8 cellular contexts compared by ENCODE assay signal in genomic region chr17:60034483-60034882, GRCh38. TPM values are rescaled to one million over a fixed set of nuclear protein-coding genes. Genes with fewer than 3 reads are reported as not detected.
A peak's percentile ranks its signal among the peaks of the same experiment; 100 is the strongest.
DNase-seq lines count a peak whose midpoint lies in the region; ATAC-seq, FAIRE-seq and TF ChIP-seq lines count a peak whose summit lies in the region.
"Not testable (repeated sequence)": the region's sequence is repeated elsewhere in the genome, so short reads cannot be mapped to it uniquely, and the experiment has no call there.

No MANE protein-coding gene starts in this region.

- H3K9me3 Mint-ChIP-seq in activated B cell treated with CpG ODN at 0.5 μM for 24 hours; naive thymus-derived CD4-positive, alpha-beta T cell: not testable (repeated sequence)

- H3K27me3 ChIP-seq in H1 (replicated peaks in 1 of 4; ENCODE audit: control insufficient read depth in 3 of 4, extremely low read depth in 1 of 4, insufficient read depth in 3 of 4, low read length in 3 of 4); keratinocyte (ENCODE audit: control insufficient read depth, extremely low read depth, insufficient read depth, low read length); naive thymus-derived CD4-positive, alpha-beta T cell (ENCODE audit: control insufficient read depth in 2 of 2, insufficient read depth in 2 of 2, low read length in 2 of 2); gastrocnemius medialis: not testable (repeated sequence)

- not testable (repeated sequence) for H3K56ac ChIP-seq in H1 (replicated peaks; ENCODE audit: insufficient read length, low read depth, low read length)

- H2BK15ac ChIP-seq in H1 (ENCODE audit: low read length): not testable (repeated sequence)

- H3K27ac ChIP-seq in C4-2B; H1 (ENCODE audit: low read depth, low read length); keratinocyte (ENCODE audit: control insufficient read depth, insufficient read depth, low read length); naive thymus-derived CD4-positive, alpha-beta T cell (ENCODE audit: low read depth, low read length); gastrocnemius medialis: not testable (repeated sequence)

- H3K4me1 ChIP-seq in H1 (replicated peaks in 1 of 4; ENCODE audit: control insufficient read depth in 3 of 4, insufficient read depth in 4 of 4, low read length in 3 of 4); keratinocyte (ENCODE audit: control insufficient read depth, extremely low read depth, insufficient read depth, low read length); naive thymus-derived CD4-positive, alpha-beta T cell (ENCODE audit: control insufficient read depth in 2 of 2, insufficient read depth in 2 of 2, low read length in 2 of 2); gastrocnemius medialis: not testable (repeated sequence)

- H4K8ac ChIP-seq in H1 (ENCODE audit: extremely low read depth, insufficient read depth, low read length): not testable (repeated sequence)

- not testable (repeated sequence) for TF ChIP-seq POLR2A in H1 (IDR thresholded peaks at IDR 0.05; ENCODE audit: control extremely low read depth in 1 of 2, low read depth in 2 of 2, low read length in 2 of 2); gastrocnemius medialis (IDR thresholded peaks at IDR 0.05)

- H2BK120ac ChIP-seq in H1 (replicated peaks; ENCODE audit: low read depth, low read length): not testable (repeated sequence)

- not testable (repeated sequence) for H3K9me3 ChIP-seq in H1 (ENCODE audit: insufficient read depth in 2 of 2, low read depth in 1 of 2, low read length in 1 of 2); keratinocyte (ENCODE audit: control insufficient read depth, low read depth, low read length); naive thymus-derived CD4-positive, alpha-beta T cell (ENCODE audit: control insufficient read depth in 2 of 3, low read length in 3 of 3); gastrocnemius medialis

- DNase-seq in GM19239 (ENCODE audit: insufficient read length, low spot score); activated B cell treated with CpG ODN at 0.5 μM for 24 hours; H1 (ENCODE audit: low read depth in 1 of 2, low spot score in 2 of 2); keratinocyte (ENCODE audit: low read depth, low spot score); gastrocnemius medialis: not testable (repeated sequence)
- DNase-seq in OCI-M1 (lab: John Stamatoyannopoulos, UW): peak; percentile 31
- peak in 4 of 9 donors; percentile 3 to 20 (median 8) for DNase-seq in naive thymus-derived CD4-positive, alpha-beta T cell

- H3K4me2 ChIP-seq in H1 (ENCODE audit: insufficient read depth in 1 of 2, low read depth in 2 of 2, low read length in 2 of 2); keratinocyte (ENCODE audit: control insufficient read depth, extremely low read depth, insufficient read depth, low read depth, low read length): not testable (repeated sequence)

- dilution Hi-C loops in keratinocyte (cut with MboI; ENCODE audit: extremely low pct_ligation_motif_present, low sequenced_read_pairs): not testable (repeated sequence)

- not testable (repeated sequence) for H3K23me2 ChIP-seq in H1 (ENCODE audit: low read depth, low read length)

- H3K9me1 ChIP-seq in keratinocyte (ENCODE audit: control insufficient read depth, extremely low read depth, insufficient read depth, low read length): not testable (repeated sequence)

- H3K18ac ChIP-seq in H1 (ENCODE audit: extremely low read depth, low read length): not testable (repeated sequence)

- TF ChIP-seq CTCF in C4-2B (conservative IDR thresholded peaks at IDR 0.05) (peak; percentile 21), gastrocnemius medialis (IDR thresholded peaks at IDR 0.05 in 4 of 5, conservative IDR thresholded peaks at IDR 0.05 in 1 of 5) (peak in 2 of 5 experiments; percentile 8 to 28)
- TF ChIP-seq CTCF in activated B cell treated with CpG ODN at 0.5 μM for 24 hours (IDR thresholded peaks at IDR 0.05); H1 (IDR thresholded peaks at IDR 0.05; ENCODE audit: control extremely low read depth in 1 of 3, insufficient read depth in 1 of 3, low read depth in 1 of 3, low read length in 3 of 3); keratinocyte (optimal IDR thresholded peaks at IDR 0.05 in 1 of 3, IDR thresholded peaks at IDR 0.05 in 1 of 3, conservative IDR thresholded peaks at IDR 0.05 in 1 of 3; ENCODE audit: extremely low read depth in 1 of 3, insufficient read depth in 2 of 3, low read length in 3 of 3): not testable (repeated sequence)

- H4K5ac ChIP-seq in H1 (ENCODE audit: insufficient read length, low read depth, low read length): not testable (repeated sequence)

- not testable (repeated sequence) for H3K79me2 ChIP-seq in H1 (ENCODE audit: control insufficient read depth in 1 of 2, insufficient read depth in 2 of 2, low read length in 2 of 2); keratinocyte (ENCODE audit: control insufficient read depth, insufficient read depth, low read length)

- not testable (repeated sequence) for H3K4me3 ChIP-seq in H1 (ENCODE audit: extremely low read depth in 1 of 4, insufficient read depth in 2 of 4, low read depth in 3 of 4, low read length in 4 of 4); keratinocyte (ENCODE audit: control insufficient read depth in 2 of 3, extremely low read depth in 1 of 3, insufficient read depth in 2 of 3, low read depth in 1 of 3, low read length in 3 of 3); naive thymus-derived CD4-positive, alpha-beta T cell (ENCODE audit: low read length); gastrocnemius medialis

- H4K20me1 ChIP-seq in H1 (replicated peaks in 1 of 2; ENCODE audit: control insufficient read depth in 1 of 2, insufficient read depth in 2 of 2, low read length in 2 of 2); keratinocyte (ENCODE audit: control insufficient read depth, extremely low read depth, insufficient read depth, low read length): not testable (repeated sequence)

- TF ChIP-seq EP300 in H1 (IDR thresholded peaks at IDR 0.05; ENCODE audit: borderline replicate concordance in 1 of 2, low read depth in 2 of 2, low read length in 2 of 2): not testable (repeated sequence)

- not testable (repeated sequence) for H3K9ac ChIP-seq in H1 (replicated peaks in 1 of 4; ENCODE audit: extremely low read depth in 1 of 4, low read depth in 3 of 4, low read length in 3 of 4); keratinocyte (ENCODE audit: control insufficient read depth, extremely low read depth, insufficient read depth, low read length)

- CTCF ChIA-PET in activated B cell treated with CpG ODN at 0.5 μM for 24 hours (lab: Charles Lee); naive thymus-derived CD4-positive, alpha-beta T cell (lab: Charles Lee): not testable (repeated sequence)
- CTCF ChIA-PET in H1 (lab: Charles Lee; ENCODE audit: partially characterized antibody): interaction anchor here (0.6 kb wide), 1 partner anchor 929 kb away, joined by 3 read pairs; no protein-coding TSS in a partner anchor

- not testable (repeated sequence) for H2BK20ac ChIP-seq in H1 (ENCODE audit: low read length)

- H3K36me3 Mint-ChIP-seq in activated B cell treated with CpG ODN at 0.5 μM for 24 hours (ENCODE audit: low read depth); naive thymus-derived CD4-positive, alpha-beta T cell: not testable (repeated sequence)

- not testable (repeated sequence) for TF ChIP-seq RAD21 in H1 (IDR thresholded peaks at IDR 0.05 in 1 of 2, conservative IDR thresholded peaks at IDR 0.05 in 1 of 2; ENCODE audit: low read depth in 2 of 2, low read length in 2 of 2)

- H3K79me1 ChIP-seq in H1 (ENCODE audit: low read depth, low read length): not testable (repeated sequence)

- not testable (repeated sequence) for H4K91ac ChIP-seq in H1 (replicated peaks; ENCODE audit: insufficient read length, low read length)

- H3K4me3 Mint-ChIP-seq in activated B cell treated with CpG ODN at 0.5 μM for 24 hours; naive thymus-derived CD4-positive, alpha-beta T cell: not testable (repeated sequence)

- ATAC-seq in activated B cell treated with CpG ODN at 0.5 μM for 24 hours (ENCODE audit: low read depth) (peak; percentile 48), gastrocnemius medialis (peak; percentile 42 to 59)
- ATAC-seq in naive thymus-derived CD4-positive, alpha-beta T cell: peak; percentile 61

- not testable (repeated sequence) for H3K27ac Mint-ChIP-seq in activated B cell treated with CpG ODN at 0.5 μM for 24 hours; naive thymus-derived CD4-positive, alpha-beta T cell

- not testable (repeated sequence) for H3K4ac ChIP-seq in H1 (replicated peaks; ENCODE audit: insufficient read length, low read depth, low read length)

- H2BK5ac ChIP-seq in H1 (ENCODE audit: low read depth, low read length): not testable (repeated sequence)

- H3K14ac ChIP-seq in H1 (ENCODE audit: insufficient read length): not testable (repeated sequence)

- peaks cover 11% of the 10 kb centered on the region for H3K27me3 Mint-ChIP-seq in activated B cell treated with CpG ODN at 0.5 μM for 24 hours
- H3K27me3 Mint-ChIP-seq in naive thymus-derived CD4-positive, alpha-beta T cell: peaks cover 16 to 24% (median 19%) of the 10 kb centered on the region in 5 donors

- peak; percentile 99 for FAIRE-seq in GM19239 (lab: Jason Lieb, UNC)
- FAIRE-seq in H1 (lab: Jason Lieb, UNC): peak; percentile 98
- peak; percentile 99 for FAIRE-seq in keratinocyte (lab: Jason Lieb, UNC)

- H3K36me3 ChIP-seq in H1 (ENCODE audit: control insufficient read depth in 2 of 4, insufficient read depth in 4 of 4, low read length in 3 of 4); keratinocyte (ENCODE audit: control insufficient read depth in 2 of 2, extremely low read depth in 1 of 2, insufficient read depth in 2 of 2, low read length in 2 of 2); naive thymus-derived CD4-positive, alpha-beta T cell (ENCODE audit: control insufficient read depth in 2 of 3, insufficient read depth in 3 of 3, low read length in 3 of 3); gastrocnemius medialis: not testable (repeated sequence)

- H2AFZ ChIP-seq in H1 (ENCODE audit: low read length); keratinocyte (ENCODE audit: control insufficient read depth, low read length): not testable (repeated sequence)

- 0% methylated on average over 2 of the region's 4 CpGs; no CpG with 5 or more reads in 1 of the 2 experiments for WGBS in H1 (ENCODE audit: extremely low coverage in 1 of 2, insufficient coverage in 1 of 2, insufficient read length in 1 of 2, insufficient replicate concordance in 2 of 2, low coverage in 1 of 2, low lambda C conversion rate in 2 of 2, missing lambda C conversion rate in 1 of 2), 2 experiments

- in situ Hi-C loops in gastrocnemius medialis (cut with MboI; ENCODE audit: low sequenced_read_pairs in 4 of 4): loop anchor here in 2 of 4 donors (10.0 to 25.0 kb wide), 2 partner anchors 120 to 122 kb away; no protein-coding TSS in a partner anchor

- POLR2A ChIA-PET in activated B cell treated with CpG ODN at 0.5 μM for 24 hours (lab: Charles Lee); H1 (lab: Charles Lee; ENCODE audit: partially characterized antibody); naive thymus-derived CD4-positive, alpha-beta T cell (lab: Charles Lee): not testable (repeated sequence)

- not testable (repeated sequence) for H2AK5ac ChIP-seq in H1 (ENCODE audit: low read depth, low read length)

- not testable (repeated sequence) for H2BK12ac ChIP-seq in H1 (ENCODE audit: low read depth, low read length)

- intact Hi-C loops in activated B cell treated with CpG ODN at 0.5 μM for 24 hours (cut with micrococcal nuclease): not testable (repeated sequence)
- intact Hi-C loops in naive thymus-derived CD4-positive, alpha-beta T cell (cut with micrococcal nuclease): loop anchor here (10.0 kb wide), 1 partner anchor 510 kb away; no protein-coding TSS in a partner anchor
- intact Hi-C loops in gastrocnemius medialis (cut with DNase I; ENCODE audit: low total_unique reads): loop anchor here (10.0 kb wide), 1 partner anchor 120 kb away; no protein-coding TSS in a partner anchor

- H3K23ac ChIP-seq in H1 (ENCODE audit: insufficient read length): not testable (repeated sequence)

- H3K4me1 Mint-ChIP-seq in activated B cell treated with CpG ODN at 0.5 μM for 24 hours; naive thymus-derived CD4-positive, alpha-beta T cell: not testable (repeated sequence)

RNA-seq across cellular contexts. Expression of gene HEATR6, which starts 44.2 kb away (rescaled TPM):
- total RNA-seq in activated B cell treated with CpG ODN at 0.5 μM for 24 hours (18.2 and 22.3 TPM in 2 replicates), gastrocnemius medialis (10 to 100 TPM in 3 of 4 donors, 1 to 10 TPM in 1; 7.0 to 17.9 (median 10.5) TPM)
- total RNA-seq in H1 (2021; fragmentation: NEBNext Ultra II Directional; extraction: Animal tissue kit (Norgen Biotek cat#: 25700)): 19.1 and 20.9 TPM in 2 replicates
- polyA plus RNA-seq in H1 (2011; rRNA removed) (19.1 and 24.0 TPM in 2 replicates), keratinocyte (11.7 to 16.1 TPM (median 11.8 TPM) in 3 replicates)
- polyA plus RNA-seq in H1 (2011; cell fraction: cytosol; rRNA removed): 16.1 TPM
- polyA plus RNA-seq in H1 (2011; cell fraction: nucleus; rRNA removed): 26.2 TPM
- polyA plus RNA-seq in H1 (2012, experiment 1 of 2): 13.3 to 18.7 TPM (median 15.0 TPM) in 4 replicates
- 2.4 TPM for polyA plus RNA-seq in H1 (2012, experiment 2 of 2)
- polyA plus RNA-seq in H1 (2013, experiment 1 of 2): 11.3 TPM
- polyA plus RNA-seq in H1 (2013, experiment 2 of 2): 9.8 TPM
- polyA minus RNA-seq in H1 (2011; rRNA and poly(A)+ RNA removed): 42.6 and 49.4 TPM in 2 replicates
- polyA minus RNA-seq in H1 (2011; cell fraction: cytosol; rRNA and poly(A)+ RNA removed): 18.9 TPM
- polyA minus RNA-seq in H1 (2011; cell fraction: nucleus; rRNA and poly(A)+ RNA removed): 41.2 TPM
- 5.8 TPM for polyA plus RNA-seq in keratinocyte (2011; ENCODE audit: low read depth)
- 8.0 and 9.8 TPM in 2 replicates for polyA plus RNA-seq in keratinocyte (2011; cell fraction: cytosol; rRNA removed)
- 38.5 and 39.9 TPM in 2 replicates for polyA plus RNA-seq in keratinocyte (2011; cell fraction: nucleus; rRNA removed)
- 9.2 and 9.4 TPM in 2 replicates for polyA plus RNA-seq in keratinocyte (2012; ENCODE audit: low replicate concordance)
- 16.3 to 24.0 TPM (median 23.7 TPM) in 3 replicates for polyA minus RNA-seq in keratinocyte
- 26.9 TPM for polyA minus RNA-seq in keratinocyte (2011; cell fraction: cytosol; rRNA and poly(A)+ RNA removed)
- 24.2 and 27.5 TPM in 2 replicates for polyA minus RNA-seq in keratinocyte (2011; cell fraction: nucleus; rRNA and poly(A)+ RNA removed)
- 10 to 100 TPM; 16.9 to 34.7 (median 19.1) TPM for total RNA-seq in naive thymus-derived CD4-positive, alpha-beta T cell
- polyA plus RNA-seq in naive thymus-derived CD4-positive, alpha-beta T cell: 10 to 100 TPM; 10.3 to 10.6 TPM
